1 cellular context compared by ENCODE assay signal in genomic region chr2:214853906-214854305, GRCh38.
TF ChIP-seq lines count a peak whose summit lies in the region.

No MANE protein-coding gene starts in this region.

TF ChIP-seq in HepG2, 621 proteins besides CTCF, POLR2A, EP300 and RAD21 (continued from another document and continues in another):
- no peak for TF ChIP-seq KIAA2018 (CRISPR knock-in tag; IDR thresholded peaks at IDR 0.05; ENCODE audit: borderline replicate concordance)
- no peak for TF ChIP-seq MAZ (IDR thresholded peaks at IDR 0.05; ENCODE audit: borderline replicate concordance, low read depth, low read length)
- no peak for TF ChIP-seq MAZ (CRISPR knock-in tag; IDR thresholded peaks at IDR 0.05; ENCODE audit: low read depth)
- peak; percentile 35; the same call in 1 of the 2 replicates for TF ChIP-seq THAP11 (CRISPR knock-in tag; IDR thresholded peaks at IDR 0.05)
- peak; percentile 97 for TF ChIP-seq HOMEZ (CRISPR knock-in tag; IDR thresholded peaks at IDR 0.05; ENCODE audit: low read depth)
- TF ChIP-seq ZNF260 (CRISPR knock-in tag; IDR thresholded peaks at IDR 0.05; ENCODE audit: borderline replicate concordance, low read depth): no peak
- no peak for TF ChIP-seq MLX (CRISPR knock-in tag; IDR thresholded peaks at IDR 0.05)
- no peak for TF ChIP-seq HNRNPK (IDR thresholded peaks at IDR 0.05; ENCODE audit: low read depth, low read length, poor library complexity, severe bottlenecking)
- no peak for TF ChIP-seq ZNF143 (CRISPR knock-in tag; IDR thresholded peaks at IDR 0.05)
- no peak for TF ChIP-seq ZNF333 (CRISPR knock-in tag; IDR thresholded peaks at IDR 0.05; ENCODE audit: borderline replicate concordance)
- TF ChIP-seq DZIP1 (CRISPR knock-in tag; IDR thresholded peaks at IDR 0.05): no peak
- no peak for TF ChIP-seq ZNF432 (CRISPR knock-in tag; IDR thresholded peaks at IDR 0.05; ENCODE audit: borderline replicate concordance)
- TF ChIP-seq, protein P1, sequence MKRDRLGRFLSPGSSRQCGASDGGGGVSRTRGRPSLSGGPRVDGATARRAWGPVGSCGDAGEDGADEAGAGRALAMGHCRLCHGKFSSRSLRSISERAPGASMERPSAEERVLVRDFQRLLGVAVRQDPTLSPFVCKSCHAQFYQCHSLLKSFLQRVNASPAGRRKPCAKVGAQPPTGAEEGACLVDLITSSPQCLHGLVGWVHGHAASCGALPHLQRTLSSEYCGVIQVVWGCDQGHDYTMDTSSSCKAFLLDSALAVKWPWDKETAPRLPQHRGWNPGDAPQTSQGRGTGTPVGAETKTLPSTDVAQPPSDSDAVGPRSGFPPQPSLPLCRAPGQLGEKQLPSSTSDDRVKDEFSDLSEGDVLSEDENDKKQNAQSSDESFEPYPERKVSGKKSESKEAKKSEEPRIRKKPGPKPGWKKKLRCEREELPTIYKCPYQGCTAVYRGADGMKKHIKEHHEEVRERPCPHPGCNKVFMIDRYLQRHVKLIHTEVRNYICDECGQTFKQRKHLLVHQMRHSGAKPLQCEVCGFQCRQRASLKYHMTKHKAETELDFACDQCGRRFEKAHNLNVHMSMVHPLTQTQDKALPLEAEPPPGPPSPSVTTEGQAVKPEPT (CRISPR knock-in tag; IDR thresholded peaks at IDR 0.05; ENCODE audit: low read depth): no peak
- TF ChIP-seq KLF13 (CRISPR knock-in tag; IDR thresholded peaks at IDR 0.05): no peak
- TF ChIP-seq MXI1 (IDR thresholded peaks at IDR 0.05; ENCODE audit: borderline replicate concordance, low read depth, low read length): peak; percentile 55; the same call in 1 of the 3 replicates
- TF ChIP-seq ZNF713 (CRISPR knock-in tag; IDR thresholded peaks at IDR 0.05): no peak
- TF ChIP-seq ZNF292 (CRISPR knock-in tag; IDR thresholded peaks at IDR 0.05; ENCODE audit: borderline replicate concordance, low read depth): peak; percentile 57; the same call in 1 of the 2 replicates
- TF ChIP-seq CCDC6 (CRISPR knock-in tag; IDR thresholded peaks at IDR 0.05): no peak; the same call in 1 of the 2 replicates
- TF ChIP-seq ZNF547 (CRISPR knock-in tag; IDR thresholded peaks at IDR 0.05): 0 out of 2 replicates have a peak, but pooled peaks have one; percentile 5
- no peak for TF ChIP-seq TBP (CRISPR knock-in tag; IDR thresholded peaks at IDR 0.05)
- no peak for TF ChIP-seq ZNF543 (CRISPR knock-in tag; IDR thresholded peaks at IDR 0.05)
- TF ChIP-seq HNF4A (CRISPR knock-in tag; IDR thresholded peaks at IDR 0.05): peak; percentile 88
- no peak for TF ChIP-seq ZNF142 (CRISPR knock-in tag; IDR thresholded peaks at IDR 0.05)
- no peak for TF ChIP-seq CBFB (CRISPR knock-in tag; IDR thresholded peaks at IDR 0.05)
- TF ChIP-seq KAT8 (CRISPR knock-in tag; IDR thresholded peaks at IDR 0.05): peak; percentile 63; the same call in 1 of the 2 replicates
- no peak for TF ChIP-seq ZSCAN9 (CRISPR knock-in tag; IDR thresholded peaks at IDR 0.05; ENCODE audit: borderline replicate concordance)
- TF ChIP-seq ZNF34 (CRISPR knock-in tag; IDR thresholded peaks at IDR 0.05; ENCODE audit: borderline replicate concordance): no peak
- no peak for TF ChIP-seq ARNT (IDR thresholded peaks at IDR 0.05)
- no peak for TF ChIP-seq U2AF2 (IDR thresholded peaks at IDR 0.05; ENCODE audit: low read depth, low read length)
- TF ChIP-seq NR2C2 (CRISPR knock-in tag; IDR thresholded peaks at IDR 0.05; ENCODE audit: borderline replicate concordance): peak; percentile 81
- peak; percentile 36; the same call in 1 of the 2 replicates for TF ChIP-seq MIER2 (CRISPR knock-in tag; IDR thresholded peaks at IDR 0.05)
- TF ChIP-seq IRF9 (CRISPR knock-in tag; IDR thresholded peaks at IDR 0.05; ENCODE audit: borderline replicate concordance): no peak
- no peak for TF ChIP-seq ZBTB44 (CRISPR knock-in tag; IDR thresholded peaks at IDR 0.05)
- no peak for TF ChIP-seq ZKSCAN1 (IDR thresholded peaks at IDR 0.05; ENCODE audit: low read length)
